Comparison of ENCODE assay signal across 24 cellular contexts in genomic region chr18:45557296-45557695, GRCh38. TPM values are rescaled to one million over a fixed set of nuclear protein-coding genes. Genes with fewer than 3 reads are reported as not detected.
"Had no signal": no experiment of that assay in that cellular context is flagged by ENCODE, and none has a peak within 500 bp of the region (broad histone marks: within the 10 kb centered on the region; RNA-seq: fewer than 3 reads in every experiment).

No MANE protein-coding gene starts in this region.

- FAIRE-seq: astrocyte, K562, RCC 7860 had no signal

- DNase-seq: activated CD4-positive, alpha-beta T cell treated with anti-CD3 and anti-CD28 coated beads for 48 hours; activated CD4-positive, alpha-beta T cell treated with anti-CD3 and anti-CD28 coated beads, Interleukin-2, amount 50 U/mL, for 4 hours; activated CD4-positive, CD25-positive, alpha-beta regulatory T cell treated with anti-CD3 and anti-CD28 coated beads, Interleukin-2, amount 50 U/mL, for 72 hours; activated CD8-positive, alpha-beta memory T cell treated with anti-CD3 and anti-CD28 coated beads, Interleukin-2, amount 50 U/mL, for 48 hours; activated CD8-positive, alpha-beta T cell treated with anti-CD3 and anti-CD28 coated beads, Interleukin-2, amount 10 ng/mL, durations not matched to agents 7 days and 5 days; activated naive CD4-positive, alpha-beta T cell; activated T-cell treated with anti-CD3 and anti-CD28 coated beads, Interleukin-2, amount 50 U/mL, for 1 hour; amygdala; Karpas-422; NCI-H1048; NCI-H146; NCI-H187 treated with DMSO at 0.1 percent for 48 hours; NCI-H2081 treated with DMSO at 0.1 percent for 48 hours; NCI-H2171 treated with DMSO at 0.1 percent for 48 hours; NCI-H226; NCI-H526; NCI-H774; SIG-M5; T-helper 17 cell; T-helper 9 cell had no signal

- ATAC-seq: activated CD8-positive, alpha-beta T cell treated with anti-CD3 and anti-CD28 coated beads, Interleukin-2, amount 10 ng/mL, durations not matched to agents 7 days and 5 days; K562; T-helper 17 cell; WTC11 had no signal

- H3K4me3 ChIP-seq: K562 had no signal

RNA-seq across cellular contexts. Expression of gene SLC14A2, which starts 58.0 kb away (rescaled TPM):
- total RNA-seq: astrocyte, K562 had no signal
- polyA plus RNA-seq: K562 had no signal
